Comparison of ENCODE assay signal across 8 cellular contexts in the genomic region with DNA sequence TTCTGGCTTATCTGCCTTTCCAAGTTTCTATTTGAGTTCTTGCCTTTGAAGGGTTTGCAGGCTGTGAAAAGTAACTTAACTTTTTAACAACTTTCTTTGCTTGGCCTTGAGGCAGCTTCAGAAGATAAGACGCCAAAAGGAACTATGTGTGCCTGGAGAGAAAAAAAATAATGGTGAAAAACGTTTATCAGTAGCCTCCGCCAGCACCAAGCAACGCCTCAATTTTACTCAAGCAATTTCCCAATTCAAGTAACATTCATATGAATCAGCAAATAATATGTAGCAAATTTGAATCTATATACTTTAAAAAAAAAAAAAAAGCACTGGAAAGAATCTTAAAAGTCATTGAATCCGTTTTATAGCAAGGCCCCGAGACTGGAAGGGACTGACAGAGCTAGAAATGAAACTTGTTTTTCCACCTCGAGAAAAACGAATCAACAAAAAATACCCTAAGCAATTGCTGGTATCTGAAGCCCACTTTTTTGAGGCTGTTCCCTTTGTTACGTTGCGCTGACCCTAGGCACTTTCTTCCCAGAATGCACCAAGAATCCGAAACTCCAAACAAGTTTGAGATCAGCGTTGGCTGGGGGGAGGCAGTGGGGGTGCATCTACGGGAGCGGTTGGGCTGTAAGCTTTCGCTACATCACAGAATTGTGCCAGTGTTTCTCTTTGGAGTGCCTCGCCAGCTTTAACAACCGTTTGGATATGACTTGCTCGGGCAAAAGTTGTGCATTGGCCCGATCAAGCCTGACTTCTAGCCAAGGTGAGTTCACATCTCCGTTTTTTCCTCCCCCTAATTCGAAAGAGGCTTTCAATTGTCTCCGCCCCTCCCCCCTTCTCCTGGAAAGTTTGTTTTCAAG. TPM values are rescaled to one million over a fixed set of nuclear protein-coding genes. Genes with fewer than 3 reads are reported as not detected.
DNase-seq lines count a peak whose midpoint lies in the region; ATAC-seq and TF ChIP-seq lines count a peak whose summit lies in the region.

No MANE protein-coding gene starts in this region.

- peak overlapping the region; percentile 60 for H3K27ac ChIP-seq in adipose tissue (ENCODE audit: low read depth, low read length)
- H3K27ac ChIP-seq in smooth muscle cell (ENCODE audit: low read depth) = peak overlapping the region; percentile 99

- H3K4me1 ChIP-seq in smooth muscle cell (ENCODE audit: low read depth) = peaks cover 20% of the 10 kb centered on the region

- peak overlapping the region; percentile 73 for H2AFZ ChIP-seq in smooth muscle cell (ENCODE audit: low read depth)

- no peak for ATAC-seq in HG03378 (IDR thresholded peaks at IDR 0.05; ENCODE audit: unreplicated experiment)

- no peaks in the 10 kb centered on the region for H3K36me3 ChIP-seq in smooth muscle cell (ENCODE audit: low read depth)

- no peaks in the 10 kb centered on the region for H3K27me3 ChIP-seq in smooth muscle cell (ENCODE audit: low read depth)

- H3F3A ChIP-seq in smooth muscle cell (ENCODE audit: low read depth) = peaks cover under 1% of the 10 kb centered on the region

- peaks cover 3% of the 10 kb centered on the region for H4K20me1 ChIP-seq in smooth muscle cell (ENCODE audit: low read depth)

- peak overlapping the region; percentile 56 for H3K4me3 ChIP-seq in iPS-11a (ENCODE audit: low read depth, low read length)
- peak overlapping the region; percentile 95 for H3K4me3 ChIP-seq in smooth muscle cell

- DNase-seq in COLO668 (lab: John Stamatoyannopoulos, UW; ENCODE audit: unreplicated experiment) = peak; percentile 59
- peak; percentile 71 for DNase-seq in LHCN-M2 (ENCODE audit: low read depth)
- DNase-seq in smooth muscle cell (lab: John Stamatoyannopoulos, UW; ENCODE audit: unreplicated experiment) = peak; percentile 58
- DNase-seq in inferior parietal cortex (ENCODE audit: extremely low spot score) = no peak
- no peak for DNase-seq in NCI-H1092 treated with DMSO at 0.1 percent for 48 hours (lab: John Stamatoyannopoulos, UW)

- no peaks in the 10 kb centered on the region for H3K9me3 ChIP-seq in smooth muscle cell (replicated peaks; ENCODE audit: low read depth)

- H3K4me2 ChIP-seq in smooth muscle cell = peak overlapping the region; percentile 92

- TF ChIP-seq CTCF in smooth muscle cell (IDR thresholded peaks at IDR 0.05; ENCODE audit: borderline replicate concordance, insufficient read depth, poor library complexity, severe bottlenecking) = no peak

- 3 to 5% (median 4%) methylated on average over 22 of the region's 22 CpGs for WGBS in adipose tissue, 3 donors
- WGBS in smooth muscle cell (ENCODE audit: low lambda C conversion rate) = 3% methylated on average over 22 of the region's 22 CpGs

- peak overlapping the region; percentile 99 for H3K9ac ChIP-seq in smooth muscle cell (ENCODE audit: low read depth)

- H3K79me2 ChIP-seq in smooth muscle cell (ENCODE audit: low read depth) = peaks cover 22% of the 10 kb centered on the region

RNA-seq across cellular contexts. Expression of gene TGIF1, which starts 2.7 kb away (rescaled TPM):
- total RNA-seq in LHCN-M2 (2014; rRNA removed) (114 and 115 TPM in 2 replicates), smooth muscle cell (143 and 165 TPM in 2 replicates)
- 29.3 TPM for polyA plus RNA-seq in LHCN-M2 (2012)
- polyA plus RNA-seq in adipose tissue (10 to 100 TPM; 28.1 to 63.4 (median 59.1) TPM), smooth muscle cell (96.7 and 127 TPM in 2 replicates)

Comparison
In these comparisons a context has a peak if more than half of its experiments do, and no peak if none do; other contexts are left out.
1. DNase-seq: peak in COLO668 (single experiment), LHCN-M2 (single experiment) and smooth muscle cell (single experiment); none in inferior parietal cortex (single experiment) and NCI-H1092 treated with DMSO at 0.1 percent for 48 hours (single experiment).